Comparison of ENCODE assay signal across 9 cellular contexts in the genomic region with DNA sequence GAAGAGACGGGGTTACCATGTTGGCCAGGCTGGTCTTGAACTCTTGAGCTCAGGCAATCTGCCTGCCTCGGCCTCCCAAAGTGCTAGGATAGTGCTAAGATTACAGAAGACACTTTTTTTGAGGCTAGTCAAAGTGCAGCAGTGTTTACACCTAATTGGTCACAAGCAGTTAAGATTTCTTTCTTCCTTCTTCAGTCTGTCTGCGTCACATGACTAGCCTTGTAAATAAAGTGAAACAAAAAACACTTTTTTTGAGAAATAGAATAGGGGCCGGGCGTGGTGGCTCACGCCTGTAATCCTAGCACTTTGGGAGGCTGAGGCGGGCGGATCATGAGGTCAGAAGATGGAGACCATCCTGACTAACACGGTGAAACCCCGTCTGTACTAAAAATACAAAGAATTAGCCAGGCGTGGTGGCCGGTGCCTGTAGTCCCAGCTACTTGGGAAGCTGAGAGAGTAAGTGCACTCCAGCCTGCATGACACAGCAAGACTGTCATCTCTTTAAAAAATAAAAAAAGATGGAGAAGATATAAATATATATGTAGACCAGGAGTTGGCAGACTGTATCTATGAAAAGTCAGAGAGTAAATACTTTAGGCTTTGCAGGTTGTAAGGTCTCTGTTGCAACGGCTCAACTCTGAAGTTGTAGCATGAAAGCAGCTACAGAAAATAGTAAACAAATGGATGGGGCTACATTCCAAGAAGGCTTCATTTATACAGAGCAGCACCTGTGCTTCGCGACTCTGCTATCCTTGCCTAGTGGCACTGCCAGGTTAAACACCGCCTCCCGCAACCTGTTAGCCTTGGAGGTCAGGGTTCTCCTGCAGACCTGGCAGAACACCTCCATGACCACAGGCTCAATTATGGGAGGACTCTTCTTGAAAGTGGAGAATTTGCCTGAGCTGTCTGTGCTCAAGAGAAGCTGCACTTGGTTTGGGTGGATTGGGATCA. TPM values are rescaled to one million over a fixed set of nuclear protein-coding genes. Genes with fewer than 3 reads are reported as not detected.
DNase-seq lines count a peak whose midpoint lies in the region; ATAC-seq and TF ChIP-seq lines count a peak whose summit lies in the region.
"Had no signal": no experiment of that assay in that cellular context is flagged by ENCODE, and none has a peak within 500 bp of the region (broad histone marks: within the 10 kb centered on the region; RNA-seq: fewer than 3 reads in every experiment).

No MANE protein-coding gene starts in this region.

- H3K14ac ChIP-seq in H9 (ENCODE audit: insufficient read depth, low read length), result no peak overlapping the region

- no peak overlapping the region for H3T11ph ChIP-seq in H9 (ENCODE audit: low read length)

- no peak overlapping the region for H4K91ac ChIP-seq in H9 (ENCODE audit: insufficient read length, low read depth, low read length)

- CTCF ChIA-PET in A673 (lab: Charles Lee) (interaction anchor here (0.6 to 1.1 kb wide), 2 partner anchors 15 to 32 kb away, joined by 3 to 11 read pairs; no protein-coding TSS in a partner anchor), Caco-2 (lab: Charles Lee) (interaction anchor here (0.6 to 1.9 kb wide), 5 partner anchors 11 to 99 kb away, joined by 3 to 8 read pairs (median 4); no protein-coding TSS in a partner anchor)

- H2BK15ac ChIP-seq in H9 (ENCODE audit: low read depth, low read length), result no peak overlapping the region

- H3K27ac Mint-ChIP-seq in H9 (peak overlapping the region; percentile 22 to 81 (median 73); a peak in 5 of 7 replicates), naive B cell (peak overlapping the region; percentile 81 to 94 (median 88)), Caco-2 (ENCODE audit: unreplicated experiment) (no peak overlapping the region)

- peaks cover 28% of the 10 kb centered on the region for H3K4me1 ChIP-seq in A673 (ENCODE audit: insufficient read depth, low read length, poor library complexity, severe bottlenecking)
- no peaks in the 10 kb centered on the region for H3K4me1 ChIP-seq in H9 (ENCODE audit: insufficient read depth, low read length)
- H3K4me1 ChIP-seq in adrenal gland (replicated peaks in 1 of 2), result peaks cover 6 to 15% of the 10 kb centered on the region in 2 donors
- H3K4me1 ChIP-seq in Caco-2, result peaks cover 24% of the 10 kb centered on the region
- H3K4me1 ChIP-seq: parathyroid adenoma had no signal

- H3K9ac ChIP-seq in H9 (ENCODE audit: extremely low read depth, insufficient read length, low read length), result no peak overlapping the region
- H3K9ac ChIP-seq: parathyroid adenoma had no signal

- peak overlapping the region; percentile 80 for H3K27ac ChIP-seq in A673 (ENCODE audit: low read depth, low read length, poor library complexity, severe bottlenecking)
- H3K27ac ChIP-seq in H9 (ENCODE audit: insufficient read length, low read depth, low read length), result no peak overlapping the region
- peak overlapping the region; percentile 41 to 89 (median 60) for H3K27ac ChIP-seq in adrenal gland
- H3K27ac ChIP-seq: parathyroid adenoma had no signal

- H3K23ac ChIP-seq in H9 (ENCODE audit: insufficient read length, low read depth, low read length), result no peak overlapping the region

- H3K4me1 Mint-ChIP-seq in H9 (peaks cover 13 to 16% of the 10 kb centered on the region in 2 experiments), naive B cell (peaks cover 40 to 58% (median 58%) of the 10 kb centered on the region in 3 donors), Caco-2 (ENCODE audit: low read depth, unreplicated experiment) (peaks cover 19% of the 10 kb centered on the region)

- H2BK12ac ChIP-seq in H9 (ENCODE audit: insufficient read length, low read depth, low read length), result no peak overlapping the region

- POLR2A ChIA-PET in A673 (lab: Charles Lee; ENCODE audit: low non-redundant PET) (no interaction called here), Caco-2 (lab: Charles Lee) (no interaction called here)

- no peak overlapping the region for H2BK120ac ChIP-seq in H9 (ENCODE audit: low read depth, low read length, poor library complexity, severe bottlenecking)

- H3K36me3 ChIP-seq in A673 (ENCODE audit: insufficient read depth, low read length, poor library complexity, severe bottlenecking), result peaks cover 22% of the 10 kb centered on the region
- peaks cover 0 to 12% of the 10 kb centered on the region in 2 donors for H3K36me3 ChIP-seq in adrenal gland (replicated peaks in 1 of 2)
- peaks cover 7% of the 10 kb centered on the region for H3K36me3 ChIP-seq in Caco-2 (ENCODE audit: control insufficient read depth, insufficient read depth, low read length)

- peaks cover 7 to 48% (median 17%) of the 10 kb centered on the region in 3 experiments; a peak in 5 of 7 replicates for H3K36me3 Mint-ChIP-seq in H9 (ENCODE audit: insufficient read depth in 1 of 3, low read depth in 3 of 3)
- H3K36me3 Mint-ChIP-seq in naive B cell, result peaks cover 4 to 7% of the 10 kb centered on the region in 2 donors
- H3K36me3 Mint-ChIP-seq in Caco-2 (ENCODE audit: insufficient read depth, unreplicated experiment), result peaks cover 68% of the 10 kb centered on the region

- H3K23me2 ChIP-seq in H9 (ENCODE audit: insufficient read length, low read depth, low read length, poor library complexity, severe bottlenecking), result no peaks in the 10 kb centered on the region

- peak; percentile 54 to 63 for ATAC-seq in naive B cell (ENCODE audit: low read depth in 2 of 2)

- BruUV-seq in A673 (replicated peaks; lab: Mats Ljungman, UMichigan) (no TSS peak), Caco-2 (replicated peaks; lab: Mats Ljungman, UMichigan) (no TSS peak)

- H4K20me1 ChIP-seq in H9 (ENCODE audit: control insufficient read depth, insufficient read depth, insufficient read length), result no peaks in the 10 kb centered on the region

- H3K27me3 Mint-ChIP-seq in H9 (ENCODE audit: low read depth), result no peaks in the 10 kb centered on the region
- no peaks in the 10 kb centered on the region for H3K27me3 Mint-ChIP-seq in naive B cell
- no peaks in the 10 kb centered on the region for H3K27me3 Mint-ChIP-seq in Caco-2 (ENCODE audit: insufficient read depth, unreplicated experiment)

- no peak overlapping the region for H2AK5ac ChIP-seq in H9 (ENCODE audit: insufficient read length, low read length)

- H3K27me3 ChIP-seq in A673 (replicated peaks; ENCODE audit: insufficient read depth, low read depth, low read length, poor library complexity), result no peaks in the 10 kb centered on the region
- no peaks in the 10 kb centered on the region for H3K27me3 ChIP-seq in H9 (ENCODE audit: insufficient read depth, low read length)
- H3K27me3 ChIP-seq in adrenal gland, result no peaks in the 10 kb centered on the region
- no peaks in the 10 kb centered on the region for H3K27me3 ChIP-seq in Caco-2 (replicated peaks; ENCODE audit: control insufficient read depth, insufficient read depth, low read length)

- H2BK5ac ChIP-seq in H9 (ENCODE audit: insufficient read length, low read length), result no peak overlapping the region

- no peak for TF ChIP-seq POLR2A in adrenal gland (IDR thresholded peaks at IDR 0.05)

- DNase-seq in A673 (ENCODE audit: low spot score) (no peak), H9 (no peak), adrenal gland (no peak), naive B cell (no peak), NCI-H1436 (lab: John Stamatoyannopoulos, UW) (no peak), HK-2 (ENCODE audit: unreplicated experiment) (no peak), Caco-2 (no peak)
- DNase-seq in activated CD4-positive, alpha-beta T cell treated with anti-CD3 and anti-CD28 coated beads, Interleukin-2, amount 50 U/mL, for 48 hours, result no peak

- H3K9me3 ChIP-seq in A673 (ENCODE audit: low read depth, low read length, poor library complexity, severe bottlenecking) (no peaks in the 10 kb centered on the region), H9 (ENCODE audit: control insufficient read depth, low read depth, low read length) (no peaks in the 10 kb centered on the region), adrenal gland (replicated peaks in 1 of 3) (no peaks in the 10 kb centered on the region), Caco-2 (no peaks in the 10 kb centered on the region)

- H4K5ac ChIP-seq in H9 (ENCODE audit: insufficient read length, low read depth, low read length), result no peak overlapping the region

- H3K18ac ChIP-seq in H9 (ENCODE audit: insufficient read length, low read depth, low read length), result no peak overlapping the region

- no peak overlapping the region for H3K4me3 ChIP-seq in A673 (ENCODE audit: low read depth, low read length, poor library complexity, severe bottlenecking)
- no peak overlapping the region for H3K4me3 ChIP-seq in adrenal gland
- H3K4me3 ChIP-seq in Caco-2 (ENCODE audit: low read depth, low read length), result no peak overlapping the region

- WGBS in H9 (ENCODE audit: extremely low coverage, insufficient read length, low lambda C conversion rate), result no CpG with 5 or more reads among the region's 17 CpGs
- 69 to 83% (median 80%) methylated on average over 17 of the region's 17 CpGs for WGBS in adrenal gland, 4 donors

- no peaks in the 10 kb centered on the region; the same call in 1 of the 2 replicates for H3K79me2 ChIP-seq in H9 (ENCODE audit: insufficient read depth, low read length)
- H3K79me2 ChIP-seq: parathyroid adenoma had no signal

- H2AFZ ChIP-seq in H9 (ENCODE audit: low read length), result no peak overlapping the region
- H2AFZ ChIP-seq: parathyroid adenoma had no signal

- intact Hi-C loops in A673 (cut with micrococcal nuclease; ENCODE audit: unreplicated experiment) (no loop called here), adrenal gland (cut with DNase I) (no loop called here), Caco-2 (cut with micrococcal nuclease; ENCODE audit: unreplicated experiment) (loop anchor here (10.0 kb wide), 1 partner anchor 106 kb away; the partner anchor contains the start of genes LMF2 and NCAPH2)

- H3K4ac ChIP-seq in H9 (ENCODE audit: low read depth, low read length), result no peak overlapping the region

- no peak overlapping the region for H3K4me3 Mint-ChIP-seq in H9
- H3K4me3 Mint-ChIP-seq in naive B cell, result peak overlapping the region; percentile 35 to 80 (median 62)
- no peak overlapping the region for H3K4me3 Mint-ChIP-seq in Caco-2 (ENCODE audit: unreplicated experiment)

- no peak overlapping the region for H3K4me2 ChIP-seq in H9 (ENCODE audit: insufficient read depth, insufficient read length, low read length)

- no peaks in the 10 kb centered on the region for H3K9me3 Mint-ChIP-seq in H9
- H3K9me3 Mint-ChIP-seq in naive B cell, result no peaks in the 10 kb centered on the region
- H3K9me3 Mint-ChIP-seq in Caco-2 (ENCODE audit: unreplicated experiment), result no peaks in the 10 kb centered on the region

- no peak overlapping the region for H2BK20ac ChIP-seq in H9 (ENCODE audit: low read depth, low read length, poor library complexity, severe bottlenecking)

- no peak overlapping the region for H4K8ac ChIP-seq in H9 (replicated peaks; ENCODE audit: insufficient read length, low read depth, low read length)

- H3K56ac ChIP-seq in H9 (ENCODE audit: insufficient read length, low read depth, low read length), result no peak overlapping the region

- TF ChIP-seq CTCF in A673 (conservative IDR thresholded peaks at IDR 0.05; ENCODE audit: low read depth, low read length) (no peak), H9 (conservative IDR thresholded peaks at IDR 0.05) (no peak), adrenal gland (IDR thresholded peaks at IDR 0.05) (no peak), Caco-2 (IDR thresholded peaks at IDR 0.05; ENCODE audit: insufficient read depth in 1 of 2, low read depth in 1 of 2, low read length in 1 of 2, severe bottlenecking in 1 of 2, unreplicated experiment in 1 of 2) (no peak)

- H3K79me1 ChIP-seq in H9 (ENCODE audit: insufficient read depth, low read depth, low read length, poor library complexity, severe bottlenecking), result peaks cover 2% of the 10 kb centered on the region

RNA-seq across cellular contexts. Expression of gene PPP6R2, which starts 55.8 kb away (rescaled TPM):
- total RNA-seq in A673 (2021), result 64.6 and 66.7 TPM in 2 replicates
- total RNA-seq in H9 (2021), result 41.2 and 42.6 TPM in 2 replicates
- total RNA-seq in adrenal gland, result 100 to 1,000 TPM in 1 of 8 donors, 10 to 100 TPM in 7; 48.2 to 104 (median 73.0) TPM
- polyA plus RNA-seq in adrenal gland, result 100 to 1,000 TPM in 1 of 3 donors, 10 to 100 TPM in 2; 19.6 to 129 (median 84.7) TPM
- polyA plus RNA-seq in naive B cell (ENCODE audit: low read depth in 6 of 6), result 10 to 100 TPM; 11.9 to 28.1 (median 16.2) TPM
- 55.5 and 60.7 TPM in 2 replicates for total RNA-seq in Caco-2 (2022)

Comparison
In these comparisons a context has a peak if more than half of its experiments do, and no peak if none do; other contexts are left out.
1. H3K4me3 Mint-ChIP-seq: peak in naive B cell (8 of 8); none in H9 (0 of 2) and Caco-2 (single experiment).